In the genomic region with DNA sequence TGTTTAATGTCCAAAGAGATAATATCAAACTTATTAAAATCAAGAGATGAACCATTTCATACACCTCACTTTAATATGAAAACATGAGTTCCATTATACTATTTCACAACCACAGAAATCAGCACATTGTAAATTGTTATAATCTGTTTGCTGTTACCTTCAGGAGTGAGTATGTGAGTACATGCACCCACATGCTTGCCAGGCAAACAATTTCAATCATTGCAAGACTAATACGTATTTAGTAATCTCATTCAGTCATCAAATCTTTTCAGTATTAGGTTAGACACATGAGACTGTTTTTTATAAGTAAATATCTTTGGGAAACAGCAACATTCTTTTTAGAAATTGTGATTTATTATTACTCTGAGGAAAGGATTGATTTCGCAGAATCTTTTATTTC, we compare ENCODE assay signal across 24 cellular contexts.
"Had no signal": no experiment of that assay in that cellular context is flagged by ENCODE, and none has a peak within 500 bp of the region (broad histone marks: within the 10 kb centered on the region; RNA-seq: fewer than 3 reads in every experiment).

No MANE protein-coding gene starts in this region.

- H3K36me3 ChIP-seq: esophagus muscularis mucosa, gastrocnemius medialis, neural progenitor cell, right lobe of liver, suprapubic skin, transverse colon, upper lobe of right lung, uterus had no signal

- ATAC-seq: gastrocnemius medialis; left lobe of liver; naive thymus-derived CD4-positive, alpha-beta T cell; stimulated activated naive B cell treated with anti-CD40 and anti-IgM and Interleukin-4, amounts not matched to agents 10 μg/mL and 1 μg/mL and 100 μg/mL, for 72 hours; upper lobe of right lung had no signal

- H3K79me2 ChIP-seq: parathyroid adenoma had no signal

- H3K27ac ChIP-seq: coronary artery, esophagus muscularis mucosa, gastrocnemius medialis, neural progenitor cell, parathyroid adenoma, right lobe of liver, suprapubic skin, transverse colon, upper lobe of right lung, uterus had no signal

- H3K9me3 Mint-ChIP-seq: stimulated activated naive CD8-positive, alpha-beta T cell treated with anti-CD3 and anti-CD28 coated beads, Interleukin-15, Interleukin-2, amounts not matched to agents 100 ng/mL and 50 ng/mL, for 24 hours had no signal

- H3K9ac ChIP-seq: neural progenitor cell, parathyroid adenoma had no signal

- H3K4me1 ChIP-seq: neural progenitor cell, parathyroid adenoma, upper lobe of right lung, uterus had no signal

- H3K27me3 ChIP-seq: esophagus muscularis mucosa, gastrocnemius medialis, neural progenitor cell, right lobe of liver, suprapubic skin, transverse colon, upper lobe of right lung, uterus had no signal

- H3K27ac Mint-ChIP-seq: naive thymus-derived CD4-positive, alpha-beta T cell; nephron; neural progenitor cell; progenitor cell of endocrine pancreas; stimulated activated naive B cell treated with anti-CD40 and anti-IgM and Interleukin-4, amounts not matched to agents 10 μg/mL and 1 μg/mL and 100 μg/mL, for 72 hours; stimulated activated naive CD8-positive, alpha-beta T cell treated with anti-CD3 and anti-CD28 coated beads, Interleukin-15, Interleukin-2, amounts not matched to agents 100 ng/mL and 50 ng/mL, for 24 hours had no signal

- H3K9me3 ChIP-seq: gastrocnemius medialis, right lobe of liver, suprapubic skin, transverse colon, upper lobe of right lung, uterus had no signal

- H3K27me3 Mint-ChIP-seq: progenitor cell of endocrine pancreas; stimulated activated naive CD8-positive, alpha-beta T cell treated with anti-CD3 and anti-CD28 coated beads, Interleukin-15, Interleukin-2, amounts not matched to agents 100 ng/mL and 50 ng/mL, for 24 hours had no signal

- H3K4me3 Mint-ChIP-seq: naive thymus-derived CD4-positive, alpha-beta T cell; nephron; neural progenitor cell; stimulated activated naive B cell treated with anti-CD40 and anti-IgM and Interleukin-4, amounts not matched to agents 10 μg/mL and 1 μg/mL and 100 μg/mL, for 72 hours; stimulated activated naive CD8-positive, alpha-beta T cell treated with anti-CD3 and anti-CD28 coated beads, Interleukin-15, Interleukin-2, amounts not matched to agents 100 ng/mL and 50 ng/mL, for 24 hours had no signal

- DNase-seq: dermis blood vessel endothelial cell; effector memory CD4-positive, alpha-beta T cell; gastrocnemius medialis; head of caudate nucleus; mesendoderm; midbrain; naive thymus-derived CD4-positive, alpha-beta T cell; right lobe of liver; small intestine; stimulated activated CD4-positive, alpha-beta T cell treated with anti-CD3 and anti-CD28 coated beads, Interleukin-15, amount 100 ng/mL, for 24 hours; stimulated activated CD4-positive, alpha-beta T cell treated with anti-CD3 and anti-CD28 coated beads, Interleukin-2, amount 100 ng/mL, for 48 hours; stimulated activated naive B cell treated with anti-CD40 and anti-IgM and Interleukin-4, amounts not matched to agents 10 μg/mL and 1 μg/mL and 100 μg/mL, for 72 hours; transverse colon; upper lobe of right lung; uterus had no signal

- H3K4me1 Mint-ChIP-seq: nephron, neural progenitor cell had no signal

- H3K4me3 ChIP-seq: coronary artery, esophagus muscularis mucosa, gastrocnemius medialis, neural progenitor cell, right lobe of liver, suprapubic skin, transverse colon, upper lobe of right lung, uterus had no signal

- H3K4me2 ChIP-seq: neural progenitor cell had no signal

- H2AFZ ChIP-seq: neural progenitor cell, parathyroid adenoma had no signal
